ENCODE assay signal across 26 cellular contexts in genomic region chr5:38757451-38758245, GRCh38.
A peak's percentile ranks its signal among the peaks of the same experiment; 100 is the strongest.
DNase-seq lines count a peak whose midpoint lies in the region; ATAC-seq and TF ChIP-seq lines count a peak whose summit lies in the region.
"Had no signal": no experiment of that assay in that cellular context is flagged by ENCODE, and none has a peak within 500 bp of the region (broad histone marks: within the 10 kb centered on the region; RNA-seq: fewer than 3 reads in every experiment).

No MANE protein-coding gene starts in this region.

- H3K36me3 ChIP-seq in Panc1 (ENCODE audit: control insufficient read depth, insufficient read depth, low read length) (no peaks in the 10 kb centered on the region), heart right ventricle (no peaks in the 10 kb centered on the region), gastrocnemius medialis (no peaks in the 10 kb centered on the region)
- H3K36me3 ChIP-seq: BE2C, stomach, transverse colon had no signal

- POLR2A ChIA-PET in Panc1 (lab: Charles Lee) = no interaction called here

- H3K4me3 ChIP-seq in Panc1 (ENCODE audit: low read depth in 2 of 2, low read length in 2 of 2) (no peak overlapping the region), heart right ventricle (no peak overlapping the region), gastrocnemius medialis (no peak overlapping the region)
- H3K4me3 ChIP-seq: smooth muscle cell, stomach, transverse colon had no signal

- H3K9me3 ChIP-seq in Panc1 (ENCODE audit: control insufficient read depth, insufficient read depth, low read depth, low read length) (no peaks in the 10 kb centered on the region), heart right ventricle (no peaks in the 10 kb centered on the region), gastrocnemius medialis (no peaks in the 10 kb centered on the region)
- H3K9me3 ChIP-seq: BE2C, stomach, transverse colon had no signal

- no TSS peak for BruUV-seq in Panc1 (replicated peaks; lab: Mats Ljungman, UMichigan)

- DNase-seq in HCEC 1CT = peak; percentile 8
- no peak for DNase-seq in Panc1 (ENCODE audit: low read depth, low spot score)
- peak; percentile 40 to 71 for DNase-seq in heart right ventricle
- DNase-seq in omental fat pad (ENCODE audit: low spot score) = no peak
- DNase-seq in EL = no peak
- no peak for DNase-seq in UCSD-AML1 (lab: John Stamatoyannopoulos, UW; ENCODE audit: unreplicated experiment)
- DNase-seq in gastrocnemius medialis = no peak
- DNase-seq in COLO829 (ENCODE audit: low spot score) = no peak
- DNase-seq: activated CD4-positive, alpha-beta T cell treated with anti-CD3 and anti-CD28 coated beads, Interleukin-2, amount 50 U/mL, for 1 hour; activated gamma-delta T cell treated with Interleukin-2 at 50 U/mL for 16 hours; activated T-cell treated with anti-CD3 and anti-CD28 coated beads, Interleukin-2, amount 50 U/mL, for 4 hours; BE2C; effector CD4-positive, alpha-beta T cell; GDM1; H9; MV-4-11; naive B cell; NCI-H1436 treated with DMSO at 0.1 percent for 48 hours; occipital lobe; stimulated activated CD4-positive, alpha-beta T cell treated with anti-CD3 and anti-CD28 coated beads, Interleukin-2, amount 100 ng/mL, for 24 hours; stomach; SW 1271; T1000; transverse colon had no signal

- ATAC-seq in Panc1 (no peak), heart right ventricle (peak; percentile 69 to 94 (median 89)), omental fat pad (ENCODE audit: low FRiP score) (peak; percentile 52), gastrocnemius medialis (no peak)
- ATAC-seq: activated T-cell treated with anti-CD3 and anti-CD28 coated beads, Interleukin-2, amount 50 U/mL, for 4 hours had no signal

- WGBS in heart right ventricle, 2 donors = 71 to 73% methylated on average over 3 of the region's 3 CpGs

- CTCF ChIA-PET in Panc1 (lab: Charles Lee) = interaction anchor here (0.6 kb wide), 1 partner anchor 12 kb away, joined by 3 read pairs; no protein-coding TSS in a partner anchor

- H3K27ac ChIP-seq in Panc1 (ENCODE audit: low read length) (peak overlapping the region; percentile 41; the same call in 1 of the 2 replicates), heart right ventricle (no peak overlapping the region), gastrocnemius medialis (no peak overlapping the region)
- H3K27ac ChIP-seq: epithelial cell of prostate, stomach, transverse colon had no signal

- H3K27me3 ChIP-seq in Panc1 (ENCODE audit: control insufficient read depth, insufficient read depth, low read length) (no peaks in the 10 kb centered on the region), heart right ventricle (no peaks in the 10 kb centered on the region), gastrocnemius medialis (no peaks in the 10 kb centered on the region)
- H3K27me3 ChIP-seq: BE2C, stomach, transverse colon had no signal

- H3K4me1 ChIP-seq in Panc1 (ENCODE audit: control insufficient read depth, insufficient read depth, low read length) (no peaks in the 10 kb centered on the region; the same call in 1 of the 2 replicates), heart right ventricle (peaks cover 0 to 29% (median 4%) of the 10 kb centered on the region in 9 donors), gastrocnemius medialis (no peaks in the 10 kb centered on the region)
- H3K4me1 ChIP-seq: BE2C had no signal

- no peak for TF ChIP-seq POLR2A in gastrocnemius medialis (IDR thresholded peaks at IDR 0.05)

- intact Hi-C loops in Panc1 (cut with micrococcal nuclease; ENCODE audit: unreplicated experiment) (no loop called here), heart right ventricle (cut with DNase I) (no loop called here), gastrocnemius medialis (cut with DNase I; ENCODE audit: low total_unique reads) (no loop called here)

- TF ChIP-seq CTCF in Panc1 (IDR thresholded peaks at IDR 0.05) (no peak), heart right ventricle (IDR thresholded peaks at IDR 0.05) (no peak), omental fat pad (IDR thresholded peaks at IDR 0.05) (no peak), gastrocnemius medialis (IDR thresholded peaks at IDR 0.05 in 4 of 5, conservative IDR thresholded peaks at IDR 0.05 in 1 of 5) (no peak)

- in situ Hi-C loops in Panc1 (cut with HindIII; ENCODE audit: low pct_unique_long_range_greater_than_20kb, low sequenced_read_pairs) = no loop called here
- in situ Hi-C loops in gastrocnemius medialis (cut with MboI; ENCODE audit: low sequenced_read_pairs in 4 of 4) = no loop called here

Comparison
In these comparisons a context has a peak if more than half of its experiments do, and no peak if none do; other contexts are left out.
1. DNase-seq: peak in HCEC 1CT (single experiment) and heart right ventricle (2 of 2); none in Panc1 (single experiment), omental fat pad (single experiment), EL (single experiment), UCSD-AML1 (single experiment), gastrocnemius medialis (0 of 2) and COLO829 (single experiment).
2. ATAC-seq: peak in heart right ventricle (8 of 8) and omental fat pad (single experiment); none in Panc1 (single experiment) and gastrocnemius medialis (0 of 2).